Comparison of ENCODE assay signal across 1 cellular context in the genomic region with DNA sequence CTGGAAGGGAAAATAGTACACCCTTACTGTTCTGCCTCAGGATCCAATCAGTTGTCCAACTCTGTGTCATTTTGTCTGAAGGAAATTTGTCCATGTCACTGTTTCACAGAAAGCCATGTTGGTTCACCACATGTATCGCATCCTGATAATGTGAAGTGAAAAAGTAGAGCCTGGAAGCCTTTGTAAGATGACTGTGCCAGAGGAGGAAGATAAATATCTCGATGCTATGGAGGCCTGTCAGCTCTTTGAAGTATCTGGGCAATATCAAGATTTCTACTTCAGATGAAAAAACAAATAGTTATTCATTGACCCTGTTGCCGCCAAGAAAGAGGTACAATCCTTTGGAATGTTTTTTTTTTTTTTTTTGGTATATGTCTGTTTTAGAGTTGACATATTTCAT.
TF ChIP-seq lines count a peak whose summit lies in the region.

No MANE protein-coding gene starts in this region.

TF ChIP-seq in GM23338, 12 proteins besides CTCF, POLR2A, EP300 and RAD21 (continued from another document):
- TF ChIP-seq, protein P1, sequence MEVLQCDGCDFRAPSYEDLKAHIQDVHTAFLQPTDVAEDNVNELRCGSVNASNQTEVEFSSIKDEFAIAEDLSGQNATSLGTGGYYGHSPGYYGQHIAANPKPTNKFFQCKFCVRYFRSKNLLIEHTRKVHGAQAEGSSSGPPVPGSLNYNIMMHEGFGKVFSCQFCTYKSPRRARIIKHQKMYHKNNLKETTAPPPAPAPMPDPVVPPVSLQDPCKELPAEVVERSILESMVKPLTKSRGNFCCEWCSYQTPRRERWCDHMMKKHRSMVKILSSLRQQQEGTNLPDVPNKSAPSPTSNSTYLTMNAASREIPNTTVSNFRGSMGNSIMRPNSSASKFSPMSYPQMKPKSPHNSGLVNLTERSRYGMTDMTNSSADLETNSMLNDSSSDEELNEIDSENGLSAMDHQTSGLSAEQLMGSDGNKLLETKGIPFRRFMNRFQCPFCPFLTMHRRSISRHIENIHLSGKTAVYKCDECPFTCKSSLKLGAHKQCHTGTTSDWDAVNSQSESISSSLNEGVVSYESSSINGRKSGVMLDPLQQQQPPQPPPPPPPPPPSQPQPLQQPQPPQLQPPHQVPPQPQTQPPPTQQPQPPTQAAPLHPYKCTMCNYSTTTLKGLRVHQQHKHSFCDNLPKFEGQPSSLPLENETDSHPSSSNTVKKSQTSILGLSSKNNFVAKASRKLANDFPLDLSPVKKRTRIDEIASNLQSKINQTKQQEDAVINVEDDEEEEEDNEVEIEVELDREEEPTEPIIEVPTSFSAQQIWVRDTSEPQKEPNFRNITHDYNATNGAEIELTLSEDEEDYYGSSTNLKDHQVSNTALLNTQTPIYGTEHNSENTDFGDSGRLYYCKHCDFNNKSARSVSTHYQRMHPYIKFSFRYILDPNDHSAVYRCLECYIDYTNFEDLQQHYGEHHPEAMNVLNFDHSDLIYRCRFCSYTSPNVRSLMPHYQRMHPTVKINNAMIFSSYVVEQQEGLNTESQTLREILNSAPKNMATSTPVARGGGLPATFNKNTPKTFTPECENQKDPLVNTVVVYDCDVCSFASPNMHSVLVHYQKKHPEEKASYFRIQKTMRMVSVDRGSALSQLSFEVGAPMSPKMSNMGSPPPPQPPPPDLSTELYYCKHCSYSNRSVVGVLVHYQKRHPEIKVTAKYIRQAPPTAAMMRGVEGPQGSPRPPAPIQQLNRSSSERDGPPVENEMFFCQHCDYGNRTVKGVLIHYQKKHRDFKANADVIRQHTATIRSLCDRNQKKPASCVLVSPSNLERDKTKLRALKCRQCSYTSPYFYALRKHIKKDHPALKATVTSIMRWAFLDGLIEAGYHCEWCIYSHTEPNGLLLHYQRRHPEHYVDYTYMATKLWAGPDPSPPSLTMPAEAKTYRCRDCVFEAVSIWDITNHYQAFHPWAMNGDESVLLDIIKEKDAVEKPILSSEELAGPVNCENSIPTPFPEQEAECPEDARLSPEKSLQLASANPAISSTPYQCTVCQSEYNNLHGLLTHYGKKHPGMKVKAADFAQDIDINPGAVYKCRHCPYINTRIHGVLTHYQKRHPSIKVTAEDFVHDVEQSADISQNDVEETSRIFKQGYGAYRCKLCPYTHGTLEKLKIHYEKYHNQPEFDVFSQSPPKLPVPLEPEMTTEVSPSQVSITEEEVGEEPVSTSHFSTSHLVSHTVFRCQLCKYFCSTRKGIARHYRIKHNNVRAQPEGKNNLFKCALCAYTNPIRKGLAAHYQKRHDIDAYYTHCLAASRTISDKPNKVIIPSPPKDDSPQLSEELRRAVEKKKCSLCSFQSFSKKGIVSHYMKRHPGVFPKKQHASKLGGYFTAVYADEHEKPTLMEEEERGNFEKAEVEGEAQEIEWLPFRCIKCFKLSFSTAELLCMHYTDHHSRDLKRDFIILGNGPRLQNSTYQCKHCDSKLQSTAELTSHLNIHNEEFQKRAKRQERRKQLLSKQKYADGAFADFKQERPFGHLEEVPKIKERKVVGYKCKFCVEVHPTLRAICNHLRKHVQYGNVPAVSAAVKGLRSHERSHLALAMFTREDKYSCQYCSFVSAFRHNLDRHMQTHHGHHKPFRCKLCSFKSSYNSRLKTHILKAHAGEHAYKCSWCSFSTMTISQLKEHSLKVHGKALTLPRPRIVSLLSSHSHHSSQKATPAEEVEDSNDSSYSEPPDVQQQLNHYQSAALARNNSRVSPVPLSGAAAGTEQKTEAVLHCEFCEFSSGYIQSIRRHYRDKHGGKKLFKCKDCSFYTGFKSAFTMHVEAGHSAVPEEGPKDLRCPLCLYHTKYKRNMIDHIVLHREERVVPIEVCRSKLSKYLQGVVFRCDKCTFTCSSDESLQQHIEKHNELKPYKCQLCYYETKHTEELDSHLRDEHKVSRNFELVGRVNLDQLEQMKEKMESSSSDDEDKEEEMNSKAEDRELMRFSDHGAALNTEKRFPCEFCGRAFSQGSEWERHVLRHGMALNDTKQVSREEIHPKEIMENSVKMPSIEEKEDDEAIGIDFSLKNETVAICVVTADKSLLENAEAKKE (CRISPR knock-in tag; IDR thresholded peaks at IDR 0.05): no peak
- TF ChIP-seq, protein P2, sequence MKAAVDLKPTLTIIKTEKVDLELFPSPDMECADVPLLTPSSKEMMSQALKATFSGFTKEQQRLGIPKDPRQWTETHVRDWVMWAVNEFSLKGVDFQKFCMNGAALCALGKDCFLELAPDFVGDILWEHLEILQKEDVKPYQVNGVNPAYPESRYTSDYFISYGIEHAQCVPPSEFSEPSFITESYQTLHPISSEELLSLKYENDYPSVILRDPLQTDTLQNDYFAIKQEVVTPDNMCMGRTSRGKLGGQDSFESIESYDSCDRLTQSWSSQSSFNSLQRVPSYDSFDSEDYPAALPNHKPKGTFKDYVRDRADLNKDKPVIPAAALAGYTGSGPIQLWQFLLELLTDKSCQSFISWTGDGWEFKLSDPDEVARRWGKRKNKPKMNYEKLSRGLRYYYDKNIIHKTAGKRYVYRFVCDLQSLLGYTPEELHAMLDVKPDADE (IDR thresholded peaks at IDR 0.05): no peak
- no peak for TF ChIP-seq POLR2AphosphoS5 (IDR thresholded peaks at IDR 0.05; ENCODE audit: low read depth)
- TF ChIP-seq NANOG (IDR thresholded peaks at IDR 0.05; ENCODE audit: borderline replicate concordance): no peak
- no peak for TF ChIP-seq EZH2 (IDR thresholded peaks at IDR 0.05; ENCODE audit: low read depth, unreplicated experiment)
- TF ChIP-seq JUNB (IDR thresholded peaks at IDR 0.05; ENCODE audit: unreplicated experiment): no peak
- TF ChIP-seq ZNF114 (CRISPR knock-in tag; IDR thresholded peaks at IDR 0.05): no peak
- TF ChIP-seq, protein P3, sequence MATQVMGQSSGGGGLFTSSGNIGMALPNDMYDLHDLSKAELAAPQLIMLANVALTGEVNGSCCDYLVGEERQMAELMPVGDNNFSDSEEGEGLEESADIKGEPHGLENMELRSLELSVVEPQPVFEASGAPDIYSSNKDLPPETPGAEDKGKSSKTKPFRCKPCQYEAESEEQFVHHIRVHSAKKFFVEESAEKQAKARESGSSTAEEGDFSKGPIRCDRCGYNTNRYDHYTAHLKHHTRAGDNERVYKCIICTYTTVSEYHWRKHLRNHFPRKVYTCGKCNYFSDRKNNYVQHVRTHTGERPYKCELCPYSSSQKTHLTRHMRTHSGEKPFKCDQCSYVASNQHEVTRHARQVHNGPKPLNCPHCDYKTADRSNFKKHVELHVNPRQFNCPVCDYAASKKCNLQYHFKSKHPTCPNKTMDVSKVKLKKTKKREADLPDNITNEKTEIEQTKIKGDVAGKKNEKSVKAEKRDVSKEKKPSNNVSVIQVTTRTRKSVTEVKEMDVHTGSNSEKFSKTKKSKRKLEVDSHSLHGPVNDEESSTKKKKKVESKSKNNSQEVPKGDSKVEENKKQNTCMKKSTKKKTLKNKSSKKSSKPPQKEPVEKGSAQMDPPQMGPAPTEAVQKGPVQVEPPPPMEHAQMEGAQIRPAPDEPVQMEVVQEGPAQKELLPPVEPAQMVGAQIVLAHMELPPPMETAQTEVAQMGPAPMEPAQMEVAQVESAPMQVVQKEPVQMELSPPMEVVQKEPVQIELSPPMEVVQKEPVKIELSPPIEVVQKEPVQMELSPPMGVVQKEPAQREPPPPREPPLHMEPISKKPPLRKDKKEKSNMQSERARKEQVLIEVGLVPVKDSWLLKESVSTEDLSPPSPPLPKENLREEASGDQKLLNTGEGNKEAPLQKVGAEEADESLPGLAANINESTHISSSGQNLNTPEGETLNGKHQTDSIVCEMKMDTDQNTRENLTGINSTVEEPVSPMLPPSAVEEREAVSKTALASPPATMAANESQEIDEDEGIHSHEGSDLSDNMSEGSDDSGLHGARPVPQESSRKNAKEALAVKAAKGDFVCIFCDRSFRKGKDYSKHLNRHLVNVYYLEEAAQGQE (IDR thresholded peaks at IDR 0.05; ENCODE audit: unreplicated experiment): no peak
